ENCODE assay signal across 18 cellular contexts in genomic region chr3:172376402-172376801, GRCh38.
DNase-seq lines count a peak whose midpoint lies in the region; ATAC-seq, FAIRE-seq and TF ChIP-seq lines count a peak whose summit lies in the region.
"Had no signal": no experiment of that assay in that cellular context is flagged by ENCODE, and none has a peak within 500 bp of the region (broad histone marks: within the 10 kb centered on the region; RNA-seq: fewer than 3 reads in every experiment).

No MANE protein-coding gene starts in this region.

- H3K36me3 ChIP-seq in HepG2 (replicated peaks in 1 of 2; ENCODE audit: control insufficient read depth in 1 of 2, insufficient read depth in 2 of 2, low read length in 2 of 2) (peaks cover 49 to 92% of the 10 kb centered on the region in 2 experiments), right lobe of liver (peaks cover 0 to 45% (median 24%) of the 10 kb centered on the region in 4 donors), MG63 (peaks cover 80% of the 10 kb centered on the region)

- DNase-seq in HepG2 (ENCODE audit: low spot score) (no peak), right lobe of liver (no peak), progenitor cell of endocrine pancreas (ENCODE audit: low spot score, unreplicated experiment) (no peak), SW480 (ENCODE audit: low spot score) (no peak), MG63 (no peak)
- DNase-seq: ACHN; CD4-positive, CD25-positive, alpha-beta regulatory T cell; DMS79; HCEC 1CT; HFFc6; IMR-90; KBM-7 had no signal

- no TSS peak for BruUV-seq in HepG2 (replicated peaks; lab: Mats Ljungman, UMichigan)

- no peak overlapping the region for H3K4me3 ChIP-seq in HepG2 (replicated peaks in 1 of 3; ENCODE audit: insufficient read depth in 1 of 3, low read depth in 2 of 3, low read length in 3 of 3)
- H3K4me3 ChIP-seq in right lobe of liver: no peak overlapping the region
- no peak overlapping the region for H3K4me3 ChIP-seq in MG63
- H3K4me3 ChIP-seq: BLaER1 treated with 17β-estradiol and CSF1 and Interleukin-3, amounts not matched to agents 10 nM and 100 nM had no signal

- H4K20me1 ChIP-seq in HepG2 (ENCODE audit: insufficient read depth, low read length): peaks cover 28% of the 10 kb centered on the region

- CTCF ChIA-PET in HepG2 (lab: Yijun Ruan, JAX; ENCODE audit: low intra/inter-chr PET ratio, low total read pairs): no interaction called here

- H3K27ac ChIP-seq in HepG2 (ENCODE audit: extremely low read length, insufficient read depth, low read length) (no peak overlapping the region), right lobe of liver (no peak overlapping the region)
- H3K27ac ChIP-seq: BLaER1 treated with 17β-estradiol and CSF1 and Interleukin-3, amounts not matched to agents 10 nM and 100 nM had no signal

- H3K36me3 Mint-ChIP-seq in progenitor cell of endocrine pancreas (ENCODE audit: insufficient read depth): peaks cover 45% of the 10 kb centered on the region

- TF ChIP-seq CTCF in HepG2 (CRISPR knock-in tag; IDR thresholded peaks at IDR 0.05): no peak
- TF ChIP-seq CTCF in right lobe of liver (IDR thresholded peaks at IDR 0.05): no peak
- TF ChIP-seq CTCF in progenitor cell of endocrine pancreas (IDR thresholded peaks at IDR 0.05; ENCODE audit: unreplicated experiment): no peak

- ATAC-seq in HepG2: no peak
- ATAC-seq in right lobe of liver: no peak
- no peak for ATAC-seq in HG03521 (IDR thresholded peaks at IDR 0.05; ENCODE audit: unreplicated experiment)

- in situ Hi-C loops in HepG2 (cut with HindIII; ENCODE audit: extremely low pct_ligation_motif_present, low pct_unique_long_range_greater_than_20kb): no loop called here

- H3K4me3 Mint-ChIP-seq in progenitor cell of endocrine pancreas (ENCODE audit: low read depth): peak overlapping the region; percentile 13
- H3K4me3 Mint-ChIP-seq: CD4-positive, CD25-positive, alpha-beta regulatory T cell; HFFc6 had no signal

- no peak overlapping the region for H3K9ac ChIP-seq in HepG2 (ENCODE audit: insufficient read depth, low read depth, low read length)
- H3K9ac ChIP-seq: BLaER1 treated with 17β-estradiol and CSF1 and Interleukin-3, amounts not matched to agents 10 nM and 100 nM had no signal

- H3K79me2 ChIP-seq in HepG2 (ENCODE audit: insufficient read depth, low read length): peaks cover 10% of the 10 kb centered on the region

- H2AFZ ChIP-seq in HepG2 (ENCODE audit: low read length): no peak overlapping the region

- H3K4me1 ChIP-seq in HepG2 (ENCODE audit: insufficient read depth, low read length) (no peaks in the 10 kb centered on the region), right lobe of liver (no peaks in the 10 kb centered on the region)
- H3K4me1 ChIP-seq: BLaER1 treated with 17β-estradiol and CSF1 and Interleukin-3, amounts not matched to agents 10 nM and 100 nM had no signal

- intact Hi-C loops in HepG2 (cut with micrococcal nuclease; ENCODE audit: unreplicated experiment): no loop called here
- intact Hi-C loops in right lobe of liver (cut with DNase I): no loop called here

- POLR2A ChIA-PET in HepG2 (lab: Yijun Ruan, JAX): no interaction called here

- H3K27me3 ChIP-seq in HepG2 (ENCODE audit: control insufficient read depth in 1 of 2, insufficient read depth in 2 of 2, low read length in 2 of 2): no peaks in the 10 kb centered on the region
- H3K27me3 ChIP-seq in right lobe of liver: no peaks in the 10 kb centered on the region
- no peaks in the 10 kb centered on the region for H3K27me3 ChIP-seq in MG63
- H3K27me3 ChIP-seq: BLaER1 treated with 17β-estradiol and CSF1 and Interleukin-3, amounts not matched to agents 10 nM and 100 nM had no signal

- H3K9me3 ChIP-seq in HepG2 (ENCODE audit: low read length) (no peaks in the 10 kb centered on the region), right lobe of liver (no peaks in the 10 kb centered on the region), MG63 (no peaks in the 10 kb centered on the region)

- TF ChIP-seq RAD21 in HepG2 (CRISPR knock-in tag; IDR thresholded peaks at IDR 0.05): no peak

- peaks cover 3% of the 10 kb centered on the region for H3K9me3 Mint-ChIP-seq in progenitor cell of endocrine pancreas (ENCODE audit: low read depth)
- H3K9me3 Mint-ChIP-seq: HFFc6 had no signal

- H3K27me3 Mint-ChIP-seq in progenitor cell of endocrine pancreas: no peaks in the 10 kb centered on the region
- H3K27me3 Mint-ChIP-seq: CD4-positive, CD25-positive, alpha-beta regulatory T cell had no signal

- FAIRE-seq in HepG2 (lab: Jason Lieb, UNC) (no peak), islet of Langerhans (lab: Jason Lieb, UNC) (peak; percentile 95)
- FAIRE-seq: GM12891, GM19239, H1 had no signal

- H3K4me2 ChIP-seq in HepG2 (ENCODE audit: low read depth, low read length): no peak overlapping the region
- H3K4me2 ChIP-seq: BLaER1 treated with 17β-estradiol and CSF1 and Interleukin-3, amounts not matched to agents 10 nM and 100 nM had no signal

- H3K27ac Mint-ChIP-seq in progenitor cell of endocrine pancreas: peak overlapping the region; percentile 78
- H3K27ac Mint-ChIP-seq: CD4-positive, CD25-positive, alpha-beta regulatory T cell; HFFc6 had no signal

- H3K4me1 Mint-ChIP-seq in progenitor cell of endocrine pancreas (ENCODE audit: low read depth): peaks cover 27% of the 10 kb centered on the region
- H3K4me1 Mint-ChIP-seq: CD4-positive, CD25-positive, alpha-beta regulatory T cell had no signal

- TF ChIP-seq POLR2A in HepG2 (IDR thresholded peaks at IDR 0.05; ENCODE audit: insufficient read depth in 1 of 2, low read depth in 2 of 2, low read length in 2 of 2) (0 out of 4 replicates have a peak, but pooled peaks of 1 of the 2 experiments have one; percentile 23), right lobe of liver (IDR thresholded peaks at IDR 0.05) (no peak)

- TF ChIP-seq EP300 in HepG2 (IDR thresholded peaks at IDR 0.05; ENCODE audit: low read depth in 2 of 2, low read length in 2 of 2) (no peak), HepG2 (CRISPR knock-in tag; IDR thresholded peaks at IDR 0.05; ENCODE audit: borderline replicate concordance) (no peak)

TF ChIP-seq in HepG2, 621 proteins besides CTCF, POLR2A, EP300 and RAD21:
- TF ChIP-seq ZNF3 (CRISPR knock-in tag; IDR thresholded peaks at IDR 0.05) (no peak), POLR2AphosphoS5 (IDR thresholded peaks at IDR 0.05; ENCODE audit: low read depth, low read length) (0 out of 2 replicates have a peak, but pooled peaks have one; percentile 5), RBM22 (optimal IDR thresholded peaks at IDR 0.05; ENCODE audit: low read length) (peak; percentile 69)
TF ChIP-seq in HepG2: peak in this region for 2.
